ENCODE assay signal across 30 cellular contexts in the genomic region with DNA sequence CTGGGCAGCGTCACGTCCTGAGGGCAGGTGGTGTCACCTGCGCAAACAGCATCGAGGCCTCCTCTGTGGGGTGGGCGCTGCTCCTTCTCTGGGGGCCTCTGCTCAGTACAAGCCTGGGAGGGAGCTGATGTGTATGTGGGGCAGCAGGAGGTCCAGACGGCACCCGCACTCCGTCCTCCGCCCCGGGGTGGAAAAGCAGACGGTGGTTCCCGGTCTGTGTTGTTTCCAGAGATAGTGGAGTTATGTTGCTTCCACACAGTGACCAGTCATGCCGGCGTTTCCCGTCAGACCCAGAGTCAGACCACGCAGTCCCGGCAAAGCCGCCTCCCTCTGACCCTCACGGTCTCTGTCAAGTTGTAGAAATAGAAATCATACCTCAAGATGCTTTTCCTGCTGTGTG. TPM values are rescaled to one million over a fixed set of nuclear protein-coding genes. Genes with fewer than 3 reads are reported as not detected.
"Had no signal": no experiment of that assay in that cellular context is flagged by ENCODE, and none has a peak within 500 bp of the region (broad histone marks: within the 10 kb centered on the region; RNA-seq: fewer than 3 reads in every experiment).

No MANE protein-coding gene starts in this region.

- ATAC-seq: naive thymus-derived CD8-positive, alpha-beta T cell; natural killer cell treated with Interleukin-12 subunit alpha and Interleukin-12 subunit beta and Interleukin-15 and Interleukin-18, amount 100 ng/mL, for 72 hours; psoas muscle; right cardiac atrium; sciatic nerve; stimulated activated memory B cell treated with anti-CD40 and anti-IgM and Interleukin-4, amounts not matched to agents 10 μg/mL and 1 μg/mL and 100 μg/mL, for 72 hours; stimulated activated naive CD8-positive, alpha-beta T cell treated with anti-CD3 and anti-CD28 coated beads, Interleukin-15, amount 100 ng/mL, for 72 hours; stimulated activated naive CD8-positive, alpha-beta T cell treated with anti-CD3 and anti-CD28 coated beads, Interleukin-15, Interleukin-2, amounts not matched to agents 100 U/mL and 50 U/mL, for 24 hours had no signal

- H3K9me3 ChIP-seq: neutrophil, pancreas, psoas muscle, spleen, suprapubic skin, testis, tibial artery, transverse colon, upper lobe of left lung, vagina had no signal

- H3K4me3 Mint-ChIP-seq: naive thymus-derived CD8-positive, alpha-beta T cell; natural killer cell treated with Interleukin-12 subunit alpha and Interleukin-12 subunit beta and Interleukin-15 and Interleukin-18, amount 100 ng/mL, for 72 hours; nephron progenitor cell; neural crest cell; stimulated activated memory B cell treated with anti-CD40 and anti-IgM and Interleukin-4, amounts not matched to agents 10 μg/mL and 1 μg/mL and 100 μg/mL, for 72 hours; stimulated activated naive CD8-positive, alpha-beta T cell treated with anti-CD3 and anti-CD28 coated beads, Interleukin-15, amount 100 ng/mL, for 72 hours had no signal

- H3K27me3 Mint-ChIP-seq: naive thymus-derived CD8-positive, alpha-beta T cell; natural killer cell treated with Interleukin-12 subunit alpha and Interleukin-12 subunit beta and Interleukin-15 and Interleukin-18, amount 100 ng/mL, for 72 hours; progenitor cell of endocrine pancreas; stimulated activated memory B cell treated with anti-CD40 and anti-IgM and Interleukin-4, amounts not matched to agents 10 μg/mL and 1 μg/mL and 100 μg/mL, for 72 hours; stimulated activated naive CD8-positive, alpha-beta T cell treated with anti-CD3 and anti-CD28 coated beads, Interleukin-15, amount 100 ng/mL, for 72 hours had no signal

- H3K4me1 ChIP-seq: pancreas, psoas muscle, suprapubic skin, testis, tibial artery, vagina had no signal

- H3K27me3 ChIP-seq: neutrophil, pancreas, spleen, suprapubic skin, testis, tibial artery, transverse colon, upper lobe of left lung, vagina had no signal

- H3K27ac ChIP-seq: neutrophil, pancreas, psoas muscle, skin epidermis, spleen, suprapubic skin, testis, tibial artery, upper lobe of left lung, vagina had no signal

- H3K36me3 Mint-ChIP-seq: natural killer cell treated with Interleukin-12 subunit alpha and Interleukin-12 subunit beta and Interleukin-15 and Interleukin-18, amount 100 ng/mL, for 72 hours had no signal

- H3K9me3 Mint-ChIP-seq: naive thymus-derived CD8-positive, alpha-beta T cell; natural killer cell treated with Interleukin-12 subunit alpha and Interleukin-12 subunit beta and Interleukin-15 and Interleukin-18, amount 100 ng/mL, for 72 hours; nephron progenitor cell; neural crest cell; stimulated activated memory B cell treated with anti-CD40 and anti-IgM and Interleukin-4, amounts not matched to agents 10 μg/mL and 1 μg/mL and 100 μg/mL, for 72 hours; stimulated activated naive CD8-positive, alpha-beta T cell treated with anti-CD3 and anti-CD28 coated beads, Interleukin-15, amount 100 ng/mL, for 72 hours had no signal

- H3K27ac Mint-ChIP-seq: natural killer cell treated with Interleukin-12 subunit alpha and Interleukin-12 subunit beta and Interleukin-15 and Interleukin-18, amount 100 ng/mL, for 72 hours; nephron progenitor cell; progenitor cell of endocrine pancreas; stimulated activated memory B cell treated with anti-CD40 and anti-IgM and Interleukin-4, amounts not matched to agents 10 μg/mL and 1 μg/mL and 100 μg/mL, for 72 hours had no signal

- DNase-seq: naive thymus-derived CD8-positive, alpha-beta T cell; nephron progenitor cell; nucleus accumbens; pancreas; psoas muscle; right cardiac atrium; spleen; stimulated activated CD4-positive, alpha-beta T cell treated with anti-CD3 and anti-CD28 coated beads, Interleukin-12 subunit alpha, Interleukin-12 subunit beta, amount 100 ng/mL, for 4 hours; stimulated activated CD4-positive, alpha-beta T cell treated with anti-CD3 and anti-CD28 coated beads, Interleukin-1b, Interleukin-23, amount 100 ng/mL, for 48 hours; stimulated activated CD4-positive, alpha-beta T cell treated with anti-CD3 and anti-CD28 coated beads, Interleukin-4, amount 100 ng/mL, for 1 hour; stimulated activated CD4-positive, alpha-beta T cell treated with anti-CD3 and anti-CD28 coated beads, Interleukin-4, amount 100 ng/mL, for 4 hours; stimulated activated CD8-positive, alpha-beta memory T cell treated with anti-CD3 and anti-CD28 coated beads, Interleukin-4, amount 100 ng/mL, for 48 hours; stimulated activated naive CD4-positive, alpha-beta T cell; stimulated activated naive CD8-positive, alpha-beta T cell treated with anti-CD3 and anti-CD28 coated beads, Interleukin-15, amount 100 ng/mL, for 72 hours; stimulated activated naive CD8-positive, alpha-beta T cell treated with anti-CD3 and anti-CD28 coated beads, Interleukin-15, Interleukin-2, amounts not matched to agents 100 U/mL and 50 U/mL, for 24 hours; substantia nigra; testis; tibial artery; transverse colon; upper lobe of left lung had no signal

- H3K4me1 Mint-ChIP-seq: nephron progenitor cell, neural crest cell had no signal

- H3K4me3 ChIP-seq: pancreas, psoas muscle, skin epidermis, smooth muscle cell, spleen, suprapubic skin, testis, tibial artery, transverse colon, upper lobe of left lung, vagina had no signal

RNA-seq across cellular contexts. Expression of a gene that starts 28.8 kb away (rescaled TPM):
- total RNA-seq: psoas muscle, right cardiac atrium, sciatic nerve had no signal
